In genomic region chr1:68175621-68176398, GRCh38 we compare ENCODE assay signal across 11 cellular contexts. TPM values are rescaled to one million over a fixed set of nuclear protein-coding genes. Genes with fewer than 3 reads are reported as not detected.
DNase-seq lines count a peak whose midpoint lies in the region; ATAC-seq and TF ChIP-seq lines count a peak whose summit lies in the region.
"Had no signal": no experiment of that assay in that cellular context is flagged by ENCODE, and none has a peak within 500 bp of the region (broad histone marks: within the 10 kb centered on the region; RNA-seq: fewer than 3 reads in every experiment).

No MANE protein-coding gene starts in this region.

- POLR2A ChIA-PET in CD4-positive, alpha-beta memory T cell (lab: Charles Lee; ENCODE audit: partially characterized antibody): no interaction called here

- no peak overlapping the region for H3K4me3 Mint-ChIP-seq in mesothelial cell of epicardium
- no peak overlapping the region for H3K4me3 Mint-ChIP-seq in CD4-positive, alpha-beta memory T cell
- H3K4me3 Mint-ChIP-seq: activated naive CD8-positive, alpha-beta T cell treated with anti-CD3 and anti-CD28 coated beads, Interleukin-2, amount 50 U/mL, for 24 hours; CD8-positive, alpha-beta memory T cell had no signal

- peak overlapping the region; percentile 34 for H3K27ac ChIP-seq in caudate nucleus (ENCODE audit: low read depth, low read length)
- no peak overlapping the region for H3K27ac ChIP-seq in CD4-positive, alpha-beta memory T cell (ENCODE audit: low read depth, low read length)

- H3K9me3 ChIP-seq in CD4-positive, alpha-beta memory T cell (ENCODE audit: control insufficient read depth in 1 of 2, low read length in 2 of 2): no peaks in the 10 kb centered on the region

- peaks cover 3% of the 10 kb centered on the region for H3K9me3 Mint-ChIP-seq in mesothelial cell of epicardium
- peaks cover 0 to 5% (median under 1%) of the 10 kb centered on the region in 8 donors for H3K9me3 Mint-ChIP-seq in CD4-positive, alpha-beta memory T cell
- H3K9me3 Mint-ChIP-seq: activated naive CD8-positive, alpha-beta T cell treated with anti-CD3 and anti-CD28 coated beads, Interleukin-2, amount 50 U/mL, for 24 hours had no signal

- no peak for ATAC-seq in GM18498 (IDR thresholded peaks at IDR 0.05; ENCODE audit: unreplicated experiment)
- ATAC-seq: activated naive CD8-positive, alpha-beta T cell treated with anti-CD3 and anti-CD28 coated beads, Interleukin-2, amount 50 U/mL, for 24 hours had no signal

- H3K27ac Mint-ChIP-seq in mesothelial cell of epicardium: peak overlapping the region; percentile 83
- no peak overlapping the region for H3K27ac Mint-ChIP-seq in CD4-positive, alpha-beta memory T cell
- H3K27ac Mint-ChIP-seq: activated naive CD8-positive, alpha-beta T cell treated with anti-CD3 and anti-CD28 coated beads, Interleukin-2, amount 50 U/mL, for 24 hours; CD8-positive, alpha-beta memory T cell had no signal

- no peaks in the 10 kb centered on the region for H3K4me1 ChIP-seq in CD4-positive, alpha-beta memory T cell (ENCODE audit: insufficient read depth, low read length)

- TF ChIP-seq CTCF in mesothelial cell of epicardium (IDR thresholded peaks at IDR 0.05; ENCODE audit: unreplicated experiment): no peak

- DNase-seq in DMS 273 (lab: John Stamatoyannopoulos, UW; ENCODE audit: unreplicated experiment): peak; percentile 82
- DNase-seq in NCI-H2196 treated with DMSO at 0.1 percent for 48 hours (lab: John Stamatoyannopoulos, UW; ENCODE audit: unreplicated experiment): peak; percentile 16
- DNase-seq in caudate nucleus (lab: John Stamatoyannopoulos, UW): peak in 2 of 61 donors; percentile 1 to 9
- DNase-seq in mesothelial cell of epicardium (ENCODE audit: low spot score in 2 of 2, unreplicated experiment in 2 of 2): no peak
- DNase-seq in EL: no peak
- DNase-seq in CD4-positive, alpha-beta memory T cell: no peak
- DNase-seq in stimulated activated CD4-positive, alpha-beta T cell treated with anti-CD3 and anti-CD28 coated beads, Interleukin-4, amount 100 ng/mL, for 24 hours: no peak
- DNase-seq: activated naive CD8-positive, alpha-beta T cell treated with anti-CD3 and anti-CD28 coated beads, Interleukin-2, amount 50 U/mL, for 24 hours; CD8-positive, alpha-beta memory T cell had no signal

- H3K36me3 Mint-ChIP-seq in mesothelial cell of epicardium: peaks cover 23% of the 10 kb centered on the region
- no peaks in the 10 kb centered on the region for H3K36me3 Mint-ChIP-seq in CD4-positive, alpha-beta memory T cell
- H3K36me3 Mint-ChIP-seq: CD8-positive, alpha-beta memory T cell had no signal

- H3K27me3 ChIP-seq in CD4-positive, alpha-beta memory T cell (ENCODE audit: insufficient read depth, low read length): no peaks in the 10 kb centered on the region

- peaks cover 47% of the 10 kb centered on the region for H3K4me1 Mint-ChIP-seq in mesothelial cell of epicardium
- H3K4me1 Mint-ChIP-seq in CD4-positive, alpha-beta memory T cell: no peaks in the 10 kb centered on the region
- H3K4me1 Mint-ChIP-seq: CD8-positive, alpha-beta memory T cell had no signal

- H3K27me3 Mint-ChIP-seq in mesothelial cell of epicardium (ENCODE audit: low read depth): no peaks in the 10 kb centered on the region
- H3K27me3 Mint-ChIP-seq in CD4-positive, alpha-beta memory T cell: no peaks in the 10 kb centered on the region
- H3K27me3 Mint-ChIP-seq: activated naive CD8-positive, alpha-beta T cell treated with anti-CD3 and anti-CD28 coated beads, Interleukin-2, amount 50 U/mL, for 24 hours had no signal

- CTCF ChIA-PET in CD4-positive, alpha-beta memory T cell (lab: Charles Lee; ENCODE audit: partially characterized antibody): no interaction called here

- no peaks in the 10 kb centered on the region for H3K36me3 ChIP-seq in CD4-positive, alpha-beta memory T cell (ENCODE audit: insufficient read depth, low read length)

- H3K4me3 ChIP-seq in CD4-positive, alpha-beta memory T cell (ENCODE audit: low read length in 2 of 2): no peak overlapping the region

- intact Hi-C loops in CD4-positive, alpha-beta memory T cell (cut with micrococcal nuclease): no loop called here

RNA-seq across cellular contexts. Expression of gene WLS, which starts 56.5 kb away (rescaled TPM):
- 203 to 225 TPM (median 217 TPM) in 3 replicates for total RNA-seq in mesothelial cell of epicardium
- total RNA-seq in CD4-positive, alpha-beta memory T cell: not detected
- polyA plus RNA-seq in CD4-positive, alpha-beta memory T cell: not detected
- total RNA-seq: CD8-positive, alpha-beta memory T cell; T-helper 2 cell treated with Interferon-gamma antibody and Interleukin-4, amounts not matched to agents 100 ng/mL and 5 ng/mL, for 36 hours had no signal
- polyA plus RNA-seq: CD8-positive, alpha-beta memory T cell had no signal

Comparison
In these comparisons a context has a peak if more than half of its experiments do, and no peak if none do; other contexts are left out.
1. DNase-seq: peak in DMS 273 (single experiment) and NCI-H2196 treated with DMSO at 0.1 percent for 48 hours (single experiment); none in mesothelial cell of epicardium (0 of 2), EL (single experiment), CD4-positive, alpha-beta memory T cell (0 of 5) and stimulated activated CD4-positive, alpha-beta T cell treated with anti-CD3 and anti-CD28 coated beads, Interleukin-4, amount 100 ng/mL, for 24 hours (single experiment).
2. RNA of gene WLS, which starts 56.5 kb away (total RNA-seq): 203 to 225 TPM in mesothelial cell of epicardium; not detected in CD4-positive, alpha-beta memory T cell; every median in the first group is over 100 times any median in the second.